In the genomic region with DNA sequence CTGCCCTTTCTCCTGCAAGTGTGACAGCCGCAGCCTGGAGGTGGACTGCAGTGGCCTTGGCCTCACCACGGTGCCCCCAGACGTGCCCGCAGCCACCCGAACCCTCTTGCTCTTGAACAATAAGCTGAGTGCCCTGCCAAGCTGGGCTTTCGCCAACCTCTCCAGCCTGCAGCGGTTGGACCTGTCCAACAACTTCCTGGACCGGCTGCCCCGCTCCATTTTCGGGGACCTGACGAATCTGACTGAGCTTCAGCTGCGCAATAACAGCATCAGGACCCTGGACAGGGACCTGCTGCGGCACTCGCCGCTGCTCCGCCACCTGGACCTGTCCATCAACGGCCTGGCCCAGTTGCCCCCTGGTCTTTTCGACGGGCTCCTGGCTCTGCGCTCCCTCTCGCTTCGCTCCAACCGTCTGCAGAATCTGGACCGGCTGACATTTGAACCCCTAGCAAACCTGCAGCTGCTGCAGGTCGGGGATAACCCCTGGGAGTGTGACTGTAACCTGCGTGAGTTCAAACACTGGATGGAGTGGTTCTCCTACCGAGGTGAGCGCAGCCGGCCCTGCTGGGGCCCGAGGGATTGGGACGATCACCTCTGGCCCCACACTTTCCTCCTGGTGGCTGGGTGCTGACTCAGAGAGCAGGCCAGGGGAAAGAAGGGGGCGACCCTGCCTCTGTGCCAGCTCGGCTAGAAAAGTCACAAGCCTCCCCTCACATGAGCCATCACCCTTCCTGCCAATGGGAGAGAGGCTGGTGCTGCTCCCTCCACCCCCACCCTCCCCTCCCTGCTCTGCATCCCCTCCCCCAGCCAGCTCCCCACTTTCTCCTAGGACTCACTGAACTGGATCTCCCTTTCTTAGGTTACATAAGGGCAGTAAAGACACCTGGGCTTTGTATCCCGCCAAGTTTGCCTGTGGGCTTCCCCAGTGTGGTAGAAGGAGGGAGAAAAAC, we compare ENCODE assay signal across 9 cellular contexts. TPM values are rescaled to one million over a fixed set of nuclear protein-coding genes. Genes with fewer than 3 reads are reported as not detected.
A peak's percentile ranks its signal among the peaks of the same experiment; 100 is the strongest.
DNase-seq lines count a peak whose midpoint lies in the region; ATAC-seq and TF ChIP-seq lines count a peak whose summit lies in the region.
"Had no signal": no experiment of that assay in that cellular context is flagged by ENCODE, and none has a peak within 500 bp of the region (broad histone marks: within the 10 kb centered on the region; RNA-seq: fewer than 3 reads in every experiment).

No MANE protein-coding gene starts in this region.

- no peak for ATAC-seq in GM21515 (IDR thresholded peaks at IDR 0.05; ENCODE audit: unreplicated experiment)
- ATAC-seq in GM19467 (IDR thresholded peaks at IDR 0.05; ENCODE audit: unreplicated experiment), result no peak

- TF ChIP-seq EP300 in transverse colon (IDR thresholded peaks at IDR 0.05; ENCODE audit: low read depth), result no peak

- intact Hi-C loops in adrenal gland (cut with DNase I) (no loop called here), transverse colon (cut with DNase I; ENCODE audit: low total_unique reads) (loop anchor here (10.0 kb wide), 1 partner anchor 74 kb away; no protein-coding TSS in a partner anchor)

- CTCF ChIA-PET in activated CD4-positive, alpha-beta T cell treated with anti-CD3 and anti-CD28 coated beads, Interleukin-2, amount 10 ng/mL, durations not matched to agents 7 days and 5 days (lab: Charles Lee), result no interaction called here

- H3K36me3 ChIP-seq in adrenal gland (replicated peaks in 1 of 2) (no peaks in the 10 kb centered on the region), iPS-15b (ENCODE audit: control insufficient read depth, insufficient read depth, low read length) (no peaks in the 10 kb centered on the region), transverse colon (no peaks in the 10 kb centered on the region)
- H3K36me3 ChIP-seq: thoracic aorta had no signal

- no peak overlapping the region for H3K9ac ChIP-seq in iPS-15b (ENCODE audit: low read depth, low read length)

- WGBS in adrenal gland, 4 donors, result 8 to 19% (median 15%) methylated on average over 20 to 34 of the region's 34 CpGs
- WGBS in transverse colon (ENCODE audit: low coverage in 1 of 2), 2 donors, result 14% methylated on average over 32 of the region's 34 CpGs; no CpG with 5 or more reads in 1 of the 2 donors

- peaks cover 16% of the 10 kb centered on the region for H3K27me3 Mint-ChIP-seq in activated CD4-positive, alpha-beta T cell treated with anti-CD3 and anti-CD28 coated beads, Interleukin-2, amount 10 ng/mL, durations not matched to agents 7 days and 5 days

- no peak overlapping the region for H3K4me3 ChIP-seq in adrenal gland
- peak overlapping the region; percentile 39 for H3K4me3 ChIP-seq in iPS-15b (ENCODE audit: low read depth, low read length)
- no peak overlapping the region for H3K4me3 ChIP-seq in transverse colon
- H3K4me3 ChIP-seq: thoracic aorta had no signal

- H3K27ac ChIP-seq in adrenal gland (no peak overlapping the region), transverse colon (no peak overlapping the region)
- H3K27ac ChIP-seq: thoracic aorta had no signal

- H3K9me3 ChIP-seq in adrenal gland (replicated peaks in 1 of 3) (no peaks in the 10 kb centered on the region), iPS-15b (ENCODE audit: control insufficient read depth, insufficient read depth, low read length) (no peaks in the 10 kb centered on the region), transverse colon (no peaks in the 10 kb centered on the region)
- H3K9me3 ChIP-seq: thoracic aorta had no signal

- H3K4me1 ChIP-seq in adrenal gland (replicated peaks in 1 of 2), result no peaks in the 10 kb centered on the region
- no peaks in the 10 kb centered on the region for H3K4me1 ChIP-seq in iPS-15b (ENCODE audit: control insufficient read depth, insufficient read depth, low read length)
- no peaks in the 10 kb centered on the region for H3K4me1 ChIP-seq in transverse colon

- H3K4me3 Mint-ChIP-seq in activated CD4-positive, alpha-beta T cell treated with anti-CD3 and anti-CD28 coated beads, Interleukin-2, amount 10 ng/mL, durations not matched to agents 7 days and 5 days, result no peak overlapping the region

- no peak overlapping the region for H3K27ac Mint-ChIP-seq in activated CD4-positive, alpha-beta T cell treated with anti-CD3 and anti-CD28 coated beads, Interleukin-2, amount 10 ng/mL, durations not matched to agents 7 days and 5 days

- H3K36me3 Mint-ChIP-seq in activated CD4-positive, alpha-beta T cell treated with anti-CD3 and anti-CD28 coated beads, Interleukin-2, amount 10 ng/mL, durations not matched to agents 7 days and 5 days (ENCODE audit: low read depth), result no peaks in the 10 kb centered on the region

- no peaks in the 10 kb centered on the region for H3K27me3 ChIP-seq in adrenal gland
- H3K27me3 ChIP-seq in iPS-15b (ENCODE audit: control insufficient read depth, insufficient read depth, low read length), result peaks cover 2% of the 10 kb centered on the region
- H3K27me3 ChIP-seq in transverse colon, result peaks cover 37% of the 10 kb centered on the region

- TF ChIP-seq POLR2A in adrenal gland (IDR thresholded peaks at IDR 0.05), result no peak
- no peak for TF ChIP-seq POLR2A in transverse colon (IDR thresholded peaks at IDR 0.05)

- in situ Hi-C loops in transverse colon (cut with MboI; ENCODE audit: low pct_ligation_motif_present in 1 of 4, low pct_unique_long_range_greater_than_20kb in 1 of 4, low sequenced_read_pairs in 3 of 4), result no loop called here

- no peaks in the 10 kb centered on the region for H3K9me3 Mint-ChIP-seq in activated CD4-positive, alpha-beta T cell treated with anti-CD3 and anti-CD28 coated beads, Interleukin-2, amount 10 ng/mL, durations not matched to agents 7 days and 5 days

- POLR2A ChIA-PET in activated CD4-positive, alpha-beta T cell treated with anti-CD3 and anti-CD28 coated beads, Interleukin-2, amount 10 ng/mL, durations not matched to agents 7 days and 5 days (lab: Charles Lee), result no interaction called here

- no peaks in the 10 kb centered on the region for H3K4me1 Mint-ChIP-seq in activated CD4-positive, alpha-beta T cell treated with anti-CD3 and anti-CD28 coated beads, Interleukin-2, amount 10 ng/mL, durations not matched to agents 7 days and 5 days

- peak; percentile 24 for DNase-seq in activated CD4-positive, alpha-beta T cell treated with anti-CD3 and anti-CD28 coated beads, Interleukin-2, amount 10 ng/mL, durations not matched to agents 7 days and 5 days
- DNase-seq in activated CD4-positive, alpha-beta T cell treated with anti-CD3 and anti-CD28 coated beads for 1 hour, result no peak
- peak; percentile 47 to 68 (median 63) for DNase-seq in adrenal gland
- DNase-seq in transverse colon, result peak; percentile 43
- no peak for DNase-seq in NCI-H1417 (lab: John Stamatoyannopoulos, UW)

- no peak for TF ChIP-seq CTCF in adrenal gland (IDR thresholded peaks at IDR 0.05)
- TF ChIP-seq CTCF in transverse colon (IDR thresholded peaks at IDR 0.05), result no peak

RNA-seq across cellular contexts. Expression of a gene that starts 10.9 kb away (rescaled TPM):
- not detected for total RNA-seq in activated CD4-positive, alpha-beta T cell treated with anti-CD3 and anti-CD28 coated beads, Interleukin-2, amount 10 ng/mL, durations not matched to agents 7 days and 5 days
- total RNA-seq in adrenal gland (not detected), transverse colon (not detected)
- not detected for polyA plus RNA-seq in adrenal gland
- total RNA-seq: thoracic aorta had no signal

Comparison
In these comparisons a context has a peak if more than half of its experiments do, and no peak if none do; other contexts are left out.
1. DNase-seq: peak in activated CD4-positive, alpha-beta T cell treated with anti-CD3 and anti-CD28 coated beads, Interleukin-2, amount 10 ng/mL, durations not matched to agents 7 days and 5 days (single experiment), adrenal gland (7 of 7) and transverse colon (single experiment); none in activated CD4-positive, alpha-beta T cell treated with anti-CD3 and anti-CD28 coated beads for 1 hour (single experiment) and NCI-H1417 (0 of 3).